ENCODE assay signal across 9 cellular contexts in the genomic region with DNA sequence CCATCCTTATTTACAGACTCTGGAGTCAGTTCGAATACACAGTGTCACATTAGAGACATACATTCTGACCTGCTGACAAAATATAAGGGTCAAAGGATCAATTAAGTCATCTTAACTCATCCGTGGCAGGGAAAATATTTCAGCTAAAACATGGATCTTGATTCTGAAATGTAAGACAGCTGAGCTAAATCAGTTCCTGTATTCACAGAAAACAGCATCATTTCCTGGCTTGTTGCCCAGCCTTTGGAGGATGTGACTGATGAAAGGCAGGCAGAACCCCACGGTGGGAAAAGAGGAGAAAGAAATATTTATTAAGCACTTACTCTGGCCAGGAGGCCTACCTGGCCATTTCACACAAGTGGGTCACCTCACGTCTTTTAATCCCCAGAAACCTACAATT.
A peak's percentile ranks its signal among the peaks of the same experiment; 100 is the strongest.
DNase-seq lines count a peak whose midpoint lies in the region; ATAC-seq lines count a peak whose summit lies in the region.
"Had no signal": no experiment of that assay in that cellular context is flagged by ENCODE, and none has a peak within 500 bp of the region (broad histone marks: within the 10 kb centered on the region; RNA-seq: fewer than 3 reads in every experiment).

No MANE protein-coding gene starts in this region.

- DNase-seq in NCI-H2196 (lab: John Stamatoyannopoulos, UW; ENCODE audit: unreplicated experiment) (peak; percentile 54), NCI-H2196 treated with DMSO at 0.1 percent for 48 hours (lab: John Stamatoyannopoulos, UW; ENCODE audit: unreplicated experiment) (no peak), NCI-H345 treated with DMSO at 0.1 percent for 48 hours (lab: John Stamatoyannopoulos, UW; ENCODE audit: unreplicated experiment) (peak; percentile 32), dermis microvascular lymphatic vessel endothelial cell (ENCODE audit: low read depth in 2 of 2) (peak; percentile 21 to 90), smooth muscle cell of the brain vasculature (ENCODE audit: low read depth, low spot score) (peak; percentile 37)

- H3K27ac Mint-ChIP-seq in activated T-helper 17 cell treated with anti-CD3 and anti-CD28 coated beads, Interleukin-2, amount 50 U/mL, for 72 hours = no peak overlapping the region
- H3K27ac Mint-ChIP-seq: activated naive CD4-positive, alpha-beta T cell treated with anti-CD3 and anti-CD28 coated beads, Interleukin-2, amount 50 U/mL, for 72 hours had no signal

- H3K4me1 Mint-ChIP-seq in activated T-helper 17 cell treated with anti-CD3 and anti-CD28 coated beads, Interleukin-2, amount 50 U/mL, for 72 hours = no peaks in the 10 kb centered on the region

- H3K4me3 Mint-ChIP-seq in activated T-helper 17 cell treated with anti-CD3 and anti-CD28 coated beads, Interleukin-2, amount 50 U/mL, for 72 hours = no peak overlapping the region

- H3K36me3 Mint-ChIP-seq in activated T-helper 17 cell treated with anti-CD3 and anti-CD28 coated beads, Interleukin-2, amount 50 U/mL, for 72 hours (ENCODE audit: low read depth) = no peaks in the 10 kb centered on the region
- H3K36me3 Mint-ChIP-seq: activated naive CD4-positive, alpha-beta T cell treated with anti-CD3 and anti-CD28 coated beads, Interleukin-2, amount 50 U/mL, for 72 hours had no signal

- ATAC-seq in HG02973 (IDR thresholded peaks at IDR 0.05; ENCODE audit: unreplicated experiment) (no peak), GM21786 (IDR thresholded peaks at IDR 0.05; ENCODE audit: unreplicated experiment) (no peak)
- ATAC-seq in activated T-helper 17 cell treated with anti-CD3 and anti-CD28 coated beads, Interleukin-2, amount 50 U/mL, for 72 hours (replicated peaks) = no peak
- ATAC-seq: activated naive CD4-positive, alpha-beta T cell treated with anti-CD3 and anti-CD28 coated beads, Interleukin-2, amount 50 U/mL, for 72 hours had no signal

- peaks cover 18% of the 10 kb centered on the region for H3K27me3 Mint-ChIP-seq in activated T-helper 17 cell treated with anti-CD3 and anti-CD28 coated beads, Interleukin-2, amount 50 U/mL, for 72 hours

- no peaks in the 10 kb centered on the region for H3K9me3 Mint-ChIP-seq in activated T-helper 17 cell treated with anti-CD3 and anti-CD28 coated beads, Interleukin-2, amount 50 U/mL, for 72 hours
- H3K9me3 Mint-ChIP-seq: activated naive CD4-positive, alpha-beta T cell treated with anti-CD3 and anti-CD28 coated beads, Interleukin-2, amount 50 U/mL, for 72 hours had no signal
